Comparison of ENCODE assay signal across 8 cellular contexts in genomic region chr7:32958046-32959025, GRCh38. TPM values are rescaled to one million over a fixed set of nuclear protein-coding genes. Genes with fewer than 3 reads are reported as not detected.
A peak's percentile ranks its signal among the peaks of the same experiment; 100 is the strongest.
DNase-seq lines count a peak whose midpoint lies in the region; ATAC-seq lines count a peak whose summit lies in the region.

No MANE protein-coding gene starts in this region.

- H3K36me3 ChIP-seq in CD4-positive, alpha-beta memory T cell (ENCODE audit: insufficient read depth, low read length): no peaks in the 10 kb centered on the region
- no peaks in the 10 kb centered on the region for H3K36me3 ChIP-seq in HUES48 (ENCODE audit: control insufficient read depth, insufficient read depth, low read length)

- peaks cover 3 to 5% (median 4%) of the 10 kb centered on the region in 4 donors for H3K4me1 Mint-ChIP-seq in CD4-positive, alpha-beta memory T cell
- peaks cover 3% of the 10 kb centered on the region for H3K4me1 Mint-ChIP-seq in activated naive CD8-positive, alpha-beta T cell treated with anti-CD3 and anti-CD28 coated beads, Interleukin-2, amount 50 U/mL, for 24 hours

- intact Hi-C loops in CD4-positive, alpha-beta memory T cell (cut with micrococcal nuclease): no loop called here
- intact Hi-C loops in sciatic nerve (cut with DNase I): no loop called here

- peaks cover 11% of the 10 kb centered on the region for H3K4me1 ChIP-seq in CD4-positive, alpha-beta memory T cell (ENCODE audit: insufficient read depth, low read length)
- H3K4me1 ChIP-seq in HUES48 (ENCODE audit: control insufficient read depth, insufficient read depth, low read length): no peaks in the 10 kb centered on the region

- H3K36me3 Mint-ChIP-seq in CD4-positive, alpha-beta memory T cell: peaks cover 0 to 4% of the 10 kb centered on the region in 2 donors
- no peaks in the 10 kb centered on the region for H3K36me3 Mint-ChIP-seq in activated naive CD8-positive, alpha-beta T cell treated with anti-CD3 and anti-CD28 coated beads, Interleukin-2, amount 50 U/mL, for 24 hours (ENCODE audit: low read depth)

- H3K27me3 Mint-ChIP-seq in CD4-positive, alpha-beta memory T cell: peaks cover 28 to 29% of the 10 kb centered on the region in 2 donors
- peaks cover 36% of the 10 kb centered on the region for H3K27me3 Mint-ChIP-seq in activated naive CD8-positive, alpha-beta T cell treated with anti-CD3 and anti-CD28 coated beads, Interleukin-2, amount 50 U/mL, for 24 hours

- H3K27ac ChIP-seq in CD4-positive, alpha-beta memory T cell (ENCODE audit: low read depth, low read length): no peak overlapping the region
- H3K27ac ChIP-seq in HUES48 (ENCODE audit: low read depth, low read length): no peak overlapping the region

- peaks cover 0 to 3% (median 0%) of the 10 kb centered on the region in 8 donors for H3K9me3 Mint-ChIP-seq in CD4-positive, alpha-beta memory T cell
- no peaks in the 10 kb centered on the region for H3K9me3 Mint-ChIP-seq in activated naive CD8-positive, alpha-beta T cell treated with anti-CD3 and anti-CD28 coated beads, Interleukin-2, amount 50 U/mL, for 24 hours

- POLR2A ChIA-PET in CD4-positive, alpha-beta memory T cell (lab: Charles Lee; ENCODE audit: partially characterized antibody): interaction anchor here (0.9 kb wide), 1 partner anchor 70 kb away, joined by 3 read pairs; no protein-coding TSS in a partner anchor

- H3K27ac Mint-ChIP-seq in CD4-positive, alpha-beta memory T cell: no peak overlapping the region
- H3K27ac Mint-ChIP-seq in activated naive CD8-positive, alpha-beta T cell treated with anti-CD3 and anti-CD28 coated beads, Interleukin-2, amount 50 U/mL, for 24 hours: no peak overlapping the region

- no peaks in the 10 kb centered on the region for H3K9me3 ChIP-seq in CD4-positive, alpha-beta memory T cell (ENCODE audit: control insufficient read depth in 1 of 2, low read length in 2 of 2)
- no peaks in the 10 kb centered on the region for H3K9me3 ChIP-seq in HUES48 (ENCODE audit: control insufficient read depth, insufficient read depth, low read length)

- no peak overlapping the region for H3K9ac ChIP-seq in HUES48 (ENCODE audit: low read depth, low read length)

- H3K4me3 Mint-ChIP-seq in CD4-positive, alpha-beta memory T cell: peak overlapping the region; percentile 57 to 90 (median 80)
- H3K4me3 Mint-ChIP-seq in activated naive CD8-positive, alpha-beta T cell treated with anti-CD3 and anti-CD28 coated beads, Interleukin-2, amount 50 U/mL, for 24 hours: peak overlapping the region; percentile 78

- CTCF ChIA-PET in CD4-positive, alpha-beta memory T cell (lab: Charles Lee; ENCODE audit: partially characterized antibody): interaction anchor here (1.4 to 1.6 kb wide), 3 partner anchors 15 to 149 kb away, joined by 3 to 10 read pairs (median 3); no protein-coding TSS in a partner anchor

- DNase-seq in CD4-positive, alpha-beta memory T cell: no peak
- DNase-seq in activated naive CD8-positive, alpha-beta T cell treated with anti-CD3 and anti-CD28 coated beads, Interleukin-2, amount 50 U/mL, for 24 hours: no peak
- DNase-seq in hepatic stellate cell (ENCODE audit: low spot score) (peak; percentile 59), sciatic nerve (ENCODE audit: low spot score) (peak; percentile 65), globus pallidus (ENCODE audit: low spot score) (no peak), NCI-H2029 treated with DMSO at 0.1 percent for 48 hours (lab: John Stamatoyannopoulos, UW) (no peak)
- no peak for DNase-seq in activated effector memory CD4-positive, alpha-beta T cell treated with Interleukin-2 at 50 U/mL for 16 hours

- H3K4me3 ChIP-seq in CD4-positive, alpha-beta memory T cell (ENCODE audit: low read length in 2 of 2): no peak overlapping the region
- peak overlapping the region; percentile 75 for H3K4me3 ChIP-seq in HUES48 (ENCODE audit: low read depth, low read length)

- ATAC-seq in activated naive CD8-positive, alpha-beta T cell treated with anti-CD3 and anti-CD28 coated beads, Interleukin-2, amount 50 U/mL, for 24 hours: no peak
- peak; percentile 63 for ATAC-seq in sciatic nerve

- H3K27me3 ChIP-seq in CD4-positive, alpha-beta memory T cell (ENCODE audit: insufficient read depth, low read length): peaks cover 8% of the 10 kb centered on the region
- H3K27me3 ChIP-seq in HUES48 (ENCODE audit: control insufficient read depth, insufficient read depth, low read length): peaks cover 36% of the 10 kb centered on the region

RNA-seq across cellular contexts. Expression of gene FKBP9, which starts 1.1 kb away (rescaled TPM):
- total RNA-seq in CD4-positive, alpha-beta memory T cell: under 1 TPM in 1 of 2 experiments, not detected in 1; 0.35 TPM
- polyA plus RNA-seq in CD4-positive, alpha-beta memory T cell: under 1 TPM in 1 of 2 donors, not detected in 1; 0.32 TPM
- total RNA-seq in sciatic nerve: 150 TPM

Comparison
In these comparisons a context has a peak if more than half of its experiments do, and no peak if none do; other contexts are left out.
1. DNase-seq: peak in hepatic stellate cell (single experiment) and sciatic nerve (single experiment); none in CD4-positive, alpha-beta memory T cell (0 of 5), activated naive CD8-positive, alpha-beta T cell treated with anti-CD3 and anti-CD28 coated beads, Interleukin-2, amount 50 U/mL, for 24 hours (single experiment), globus pallidus (single experiment), NCI-H2029 treated with DMSO at 0.1 percent for 48 hours (single experiment) and activated effector memory CD4-positive, alpha-beta T cell treated with Interleukin-2 at 50 U/mL for 16 hours (single experiment).
2. RNA of gene FKBP9, which starts 1.1 kb away (total RNA-seq): 150 TPM in sciatic nerve (single experiment); 0.35 TPM in CD4-positive, alpha-beta memory T cell; every median in the first group is over 100 times any median in the second.